Comparison of ENCODE assay signal across 20 cellular contexts in the genomic region with DNA sequence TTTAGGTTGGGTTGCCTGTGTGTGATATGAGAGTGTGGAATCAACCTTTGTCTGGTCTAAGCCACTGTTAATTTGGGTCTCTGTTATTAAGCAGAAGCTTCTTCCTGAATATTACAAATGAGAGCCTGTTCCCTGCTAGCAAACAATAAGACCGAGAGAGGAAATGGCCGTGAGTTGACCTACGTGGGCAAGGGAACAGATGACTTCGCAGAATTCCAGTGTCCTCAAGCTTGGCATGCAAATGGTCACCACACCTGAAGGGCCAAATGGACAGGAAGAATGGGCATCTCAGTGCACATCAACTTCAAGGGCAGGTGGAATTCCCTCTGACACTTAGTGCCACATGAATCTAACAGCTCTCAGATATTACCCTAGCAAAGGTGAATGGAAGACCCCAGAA.
"Had no signal": no experiment of that assay in that cellular context is flagged by ENCODE, and none has a peak within 500 bp of the region (broad histone marks: within the 10 kb centered on the region; RNA-seq: fewer than 3 reads in every experiment).

No MANE protein-coding gene starts in this region.

- H3K4me3 ChIP-seq: adrenal gland, tibial artery had no signal

- H3K4me1 ChIP-seq: adrenal gland, foreskin keratinocyte, tibial artery had no signal

- H3K27me3 ChIP-seq: foreskin keratinocyte had no signal

- H3K9me3 ChIP-seq: adrenal gland, neutrophil had no signal

- H3K27ac ChIP-seq: foreskin keratinocyte, neutrophil, tibial artery had no signal

- ATAC-seq: activated CD4-positive, CD25-positive, alpha-beta regulatory T cell treated with anti-CD3 and anti-CD28 coated beads, Interleukin-2, amount 50 U/mL, for 24 hours; activated T-cell treated with anti-CD3 and anti-CD28 coated beads, Interleukin-2, amount 50 U/mL, for 72 hours; foreskin keratinocyte; left ventricle myocardium superior; natural killer cell treated with Interleukin-12 subunit alpha and Interleukin-12 subunit beta and Interleukin-15 and Interleukin-18, amount 100 ng/mL, for 72 hours had no signal

- H3K36me3 ChIP-seq: adrenal gland, neutrophil, tibial artery had no signal

- DNase-seq: activated CD8-positive, alpha-beta memory T cell treated with anti-CD3 and anti-CD28 coated beads for 24 hours; activated CD8-positive, alpha-beta memory T cell treated with anti-CD3 and anti-CD28 coated beads, Interleukin-2, amount 50 U/mL, for 48 hours; activated gamma-delta T cell; activated T-cell treated with anti-CD3 and anti-CD28 coated beads, Interleukin-2, amount 50 U/mL, for 72 hours; cerebellar nuclear complex; effector memory CD4-positive, alpha-beta T cell; foreskin keratinocyte; glutamatergic neuron; left ventricle myocardium superior; mesendoderm; stimulated activated CD4-positive, alpha-beta T cell treated with anti-CD3 and anti-CD28 coated beads, Interleukin-12 subunit alpha, Interleukin-12 subunit beta, amount 100 ng/mL, for 4 hours; stimulated activated CD4-positive, alpha-beta T cell treated with anti-CD3 and anti-CD28 coated beads, Interleukin-1b, Interleukin-23, amount 100 ng/mL, for 48 hours; stimulated activated CD8-positive, alpha-beta memory T cell treated with anti-CD3 and anti-CD28 coated beads, Interleukin-4, amount 100 ng/mL, for 48 hours; stimulated activated naive CD4-positive, alpha-beta T cell; substantia nigra; tibial artery had no signal
